1 cellular context compared by ENCODE assay signal in genomic region chr12:3354586-3354985, GRCh38.
TF ChIP-seq lines count a peak whose summit lies in the region.

No MANE protein-coding gene starts in this region.

TF ChIP-seq in H1, 55 proteins besides CTCF, POLR2A, EP300 and RAD21 (continued from another document):
- no peak for TF ChIP-seq E2F6 (IDR thresholded peaks at IDR 0.05)
